Comparison of ENCODE assay signal across 8 cellular contexts in the genomic region with DNA sequence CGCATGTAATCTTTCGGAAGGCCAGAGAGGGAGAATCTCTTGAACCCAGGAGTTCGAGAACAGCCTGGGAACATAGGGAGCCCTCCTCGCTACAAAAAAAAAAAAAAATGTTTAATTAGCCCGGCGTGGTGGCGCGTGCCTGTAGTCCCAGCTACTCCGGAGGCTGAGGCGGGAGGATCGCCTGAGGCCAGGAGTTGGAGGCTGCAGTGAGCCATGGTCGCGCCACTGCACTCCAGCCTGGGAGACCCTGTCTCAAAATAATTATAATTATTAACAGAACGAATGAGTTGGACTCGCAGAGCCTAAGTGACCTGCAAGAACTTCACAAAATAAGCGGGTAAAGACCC. TPM values are rescaled to one million over a fixed set of nuclear protein-coding genes. Genes with fewer than 3 reads are reported as not detected.
DNase-seq lines count a peak whose midpoint lies in the region; ATAC-seq and TF ChIP-seq lines count a peak whose summit lies in the region.

No MANE protein-coding gene starts in this region.

- H3K27ac ChIP-seq in 22Rv1: peak overlapping the region; percentile 76
- H3K27ac ChIP-seq in breast epithelium: peak overlapping the region; percentile 82 to 89

- DNase-seq in HFF-Myc (ENCODE audit: extremely low read depth, low read depth): no peak
- DNase-seq in breast epithelium (ENCODE audit: low spot score in 2 of 2): no peak
- no peak for DNase-seq in stimulated activated CD4-positive, alpha-beta T cell treated with anti-CD3 and anti-CD28 coated beads, Interleukin-4, amount 100 ng/mL, for 24 hours
- no peak for DNase-seq in SIG-M5 (lab: John Stamatoyannopoulos, UW)
- DNase-seq in NCI-H510A (lab: John Stamatoyannopoulos, UW): no peak

- H3K36me3 ChIP-seq in breast epithelium: no peaks in the 10 kb centered on the region

- H3K4me3 ChIP-seq in HFF-Myc (replicated peaks; ENCODE audit: low read depth, low read length) (peak overlapping the region; percentile 74), breast epithelium (peak overlapping the region; percentile 57 to 86 (median 80)), mononuclear cell (ENCODE audit: low read length) (peak overlapping the region; percentile 71)

- intact Hi-C loops in breast epithelium (cut with DNase I; ENCODE audit: low total_unique reads): no loop called here

- H3K27me3 ChIP-seq in breast epithelium (no peaks in the 10 kb centered on the region), mononuclear cell (ENCODE audit: insufficient read depth, low read length) (no peaks in the 10 kb centered on the region)

- H3K4me1 ChIP-seq in breast epithelium: no peaks in the 10 kb centered on the region
- peaks cover 13% of the 10 kb centered on the region for H3K4me1 ChIP-seq in mononuclear cell (ENCODE audit: insufficient read depth, low read length)

- no peak for ATAC-seq in HG02623 (IDR thresholded peaks at IDR 0.05; ENCODE audit: unreplicated experiment)

- H3K9me3 ChIP-seq in breast epithelium: no peaks in the 10 kb centered on the region
- no peaks in the 10 kb centered on the region for H3K9me3 ChIP-seq in mononuclear cell (ENCODE audit: low read depth, low read length)

- TF ChIP-seq POLR2A in breast epithelium (IDR thresholded peaks at IDR 0.05): no peak

- TF ChIP-seq CTCF in 22Rv1 (IDR thresholded peaks at IDR 0.05): no peak
- no peak for TF ChIP-seq CTCF in HFF-Myc (IDR thresholded peaks at IDR 0.05; ENCODE audit: low read depth, low read length, missing control alignments)
- TF ChIP-seq CTCF in breast epithelium (IDR thresholded peaks at IDR 0.05): no peak

RNA-seq across cellular contexts. Expression of gene PCGF6, which starts 0.8 kb away (rescaled TPM):
- total RNA-seq in breast epithelium (10 to 100 TPM; 13.9 to 15.1 (median 14.5) TPM), mononuclear cell (3.3 TPM)

RNA-seq across cellular contexts. Expression of gene TAF5, which starts 17.6 kb away (rescaled TPM):
- 1 to 10 TPM; 3.4 to 7.0 (median 5.9) TPM for total RNA-seq in breast epithelium
- 4.8 TPM for total RNA-seq in mononuclear cell

RNA-seq across cellular contexts. Expression of gene ATP5MK, which starts 46.1 kb away (rescaled TPM):
- total RNA-seq in breast epithelium: 100 to 1,000 TPM; 173 to 204 (median 189) TPM
- 85.0 TPM for total RNA-seq in mononuclear cell

RNA-seq across cellular contexts. Expression of gene PDCD11, which starts 46.3 kb away (rescaled TPM):
- total RNA-seq in breast epithelium: 10 to 100 TPM; 16.2 to 29.1 (median 24.9) TPM
- 8.4 TPM for total RNA-seq in mononuclear cell
